20 cellular contexts compared by ENCODE assay signal in the genomic region with DNA sequence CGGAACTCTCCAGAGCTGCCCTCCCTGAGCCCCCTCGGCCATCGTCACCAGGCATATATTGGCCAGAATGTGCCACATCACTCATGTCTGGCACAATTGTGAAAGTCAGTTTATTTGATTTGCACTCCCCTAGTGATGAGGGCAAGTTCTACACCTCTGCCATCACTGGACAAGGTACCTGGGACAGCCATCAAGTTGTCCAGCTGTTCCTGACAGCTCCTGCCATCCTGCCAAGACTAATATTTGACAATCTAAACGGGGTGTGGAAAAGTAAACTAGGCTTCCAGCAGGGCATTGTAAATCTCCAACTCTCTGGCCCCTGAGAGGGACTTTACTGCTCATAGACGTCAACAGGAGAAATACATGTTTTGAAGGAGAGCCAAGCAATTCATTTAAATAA.
DNase-seq lines count a peak whose midpoint lies in the region; ATAC-seq and FAIRE-seq lines count a peak whose summit lies in the region.
"Had no signal": no experiment of that assay in that cellular context is flagged by ENCODE, and none has a peak within 500 bp of the region (broad histone marks: within the 10 kb centered on the region; RNA-seq: fewer than 3 reads in every experiment).

No MANE protein-coding gene starts in this region.

- FAIRE-seq in islet of Langerhans (lab: Jason Lieb, UNC) (peak; percentile 33), urothelium cell line (lab: Jason Lieb, UNC) (peak; percentile 42)
- FAIRE-seq: GM12878 had no signal

- DNase-seq in DMS 273 (lab: John Stamatoyannopoulos, UW; ENCODE audit: unreplicated experiment) (peak; percentile 6), DMS 273 treated with DMSO at 0.1 percent for 48 hours (lab: John Stamatoyannopoulos, UW) (no peak), NCI-H69 (lab: John Stamatoyannopoulos, UW) (peak; percentile 97), urothelium cell line (ENCODE audit: low spot score) (no peak), NOMO-1 treated with dmso at 0.1 percent for 144 hours (lab: John Stamatoyannopoulos, UW; ENCODE audit: unreplicated experiment) (no peak), mucosa of gallbladder (ENCODE audit: low spot score) (no peak)
- DNase-seq: activated CD4-positive, alpha-beta T cell treated with anti-CD3 and anti-CD28 coated beads for 36 hours; activated gamma-delta T cell treated with Interleukin-2 at 50 U/mL for 16 hours; activated naive CD8-positive, alpha-beta T cell treated with anti-CD3 and anti-CD28 coated beads, Interleukin-2, amount 50 U/mL, for 24 hours; activated T-cell treated with anti-CD3 and anti-CD28 coated beads, Interleukin-2, amount 50 U/mL, for 24 hours; CD4-positive, alpha-beta memory T cell; glutamatergic neuron; NCI-H2171 treated with DMSO at 0.1 percent for 48 hours; stimulated activated CD8-positive, alpha-beta memory T cell treated with anti-CD3 and anti-CD28 coated beads, Interleukin-4, amount 100 ng/mL, for 48 hours; T-helper 17 cell had no signal

- no peak for ATAC-seq in HG03095 (IDR thresholded peaks at IDR 0.05; ENCODE audit: unreplicated experiment)
- ATAC-seq: activated CD4-positive, alpha-beta T cell treated with anti-CD3 and anti-CD28 coated beads for 36 hours; activated naive CD8-positive, alpha-beta T cell treated with anti-CD3 and anti-CD28 coated beads, Interleukin-2, amount 50 U/mL, for 24 hours; GM12878; HCT116; Panc1; T-helper 17 cell had no signal

Comparison
In these comparisons a context has a peak if more than half of its experiments do, and no peak if none do; other contexts are left out.
1. DNase-seq: peak in DMS 273 (single experiment) and NCI-H69 (single experiment); none in DMS 273 treated with DMSO at 0.1 percent for 48 hours (single experiment), urothelium cell line (single experiment), NOMO-1 treated with dmso at 0.1 percent for 144 hours (single experiment) and mucosa of gallbladder (single experiment).